Comparison of ENCODE assay signal across 10 cellular contexts in the genomic region with DNA sequence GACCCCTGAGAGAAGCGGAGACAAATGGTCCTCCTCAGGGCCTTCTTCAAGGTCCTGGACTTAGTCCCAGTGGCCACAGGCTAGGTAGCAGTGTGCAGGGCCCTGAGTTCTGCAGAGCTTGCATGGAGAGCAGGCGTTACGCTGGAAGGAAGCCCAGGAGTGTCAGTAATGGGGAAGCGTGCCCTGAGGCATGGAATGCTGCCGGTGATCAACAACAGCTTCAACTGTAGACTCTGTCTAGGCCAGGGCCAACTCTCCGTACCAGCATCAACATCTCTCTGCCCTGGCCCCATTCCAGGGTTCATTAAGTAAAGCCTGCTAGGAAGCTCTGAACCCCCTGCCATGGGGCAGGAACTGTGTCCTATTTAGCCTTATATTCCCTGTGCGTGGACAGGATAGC. TPM values are rescaled to one million over a fixed set of nuclear protein-coding genes. Genes with fewer than 3 reads are reported as not detected.
DNase-seq lines count a peak whose midpoint lies in the region; ATAC-seq and TF ChIP-seq lines count a peak whose summit lies in the region.
"Had no signal": no experiment of that assay in that cellular context is flagged by ENCODE, and none has a peak within 500 bp of the region (broad histone marks: within the 10 kb centered on the region; RNA-seq: fewer than 3 reads in every experiment).

No MANE protein-coding gene starts in this region.

- TF ChIP-seq CTCF in H9 (conservative IDR thresholded peaks at IDR 0.05), result no peak

- H3K36me3 ChIP-seq in CD8-positive, alpha-beta memory T cell (ENCODE audit: insufficient read depth, low read length), result no peaks in the 10 kb centered on the region

- H4K5ac ChIP-seq in H9 (ENCODE audit: insufficient read length, low read depth, low read length), result no peak overlapping the region

- CTCF ChIA-PET in CD8-positive, alpha-beta memory T cell (lab: Charles Lee), result no interaction called here

- no peak overlapping the region for H3K9ac ChIP-seq in H9 (ENCODE audit: extremely low read depth, insufficient read length, low read length)

- H3K4ac ChIP-seq in H9 (ENCODE audit: low read depth, low read length), result no peak overlapping the region

- peaks cover 17% of the 10 kb centered on the region for H3K23me2 ChIP-seq in H9 (ENCODE audit: insufficient read length, low read depth, low read length, poor library complexity, severe bottlenecking)

- H2BK15ac ChIP-seq in H9 (ENCODE audit: low read depth, low read length), result no peak overlapping the region; the same call in 1 of the 2 replicates

- H3K27me3 ChIP-seq in H9 (ENCODE audit: insufficient read depth, low read length), result peaks cover 11% of the 10 kb centered on the region; the same call in 1 of the 2 replicates
- peaks cover 16% of the 10 kb centered on the region for H3K27me3 ChIP-seq in CD8-positive, alpha-beta memory T cell (ENCODE audit: insufficient read depth, low read length, poor library complexity, severe bottlenecking)

- peaks cover 21 to 25% of the 10 kb centered on the region in 2 experiments for H3K4me1 Mint-ChIP-seq in H9
- peaks cover 18 to 20% of the 10 kb centered on the region in 2 donors for H3K4me1 Mint-ChIP-seq in stimulated activated naive B cell treated with anti-CD40 and anti-IgM and Interleukin-4, amounts not matched to agents 10 μg/mL and 1 μg/mL and 100 μg/mL, for 72 hours
- H3K4me1 Mint-ChIP-seq in CD8-positive, alpha-beta memory T cell, result peaks cover 12 to 16% (median 15%) of the 10 kb centered on the region in 3 donors

- H3K36me3 Mint-ChIP-seq in H9 (ENCODE audit: insufficient read depth in 1 of 3, low read depth in 3 of 3), result peaks cover 5 to 11% (median 8%) of the 10 kb centered on the region in 3 experiments; a peak in 5 of 7 replicates
- H3K36me3 Mint-ChIP-seq in stimulated activated naive B cell treated with anti-CD40 and anti-IgM and Interleukin-4, amounts not matched to agents 10 μg/mL and 1 μg/mL and 100 μg/mL, for 72 hours, result peaks cover 0 to 7% of the 10 kb centered on the region in 2 donors
- peaks cover 0 to 6% (median 0%) of the 10 kb centered on the region in 3 donors for H3K36me3 Mint-ChIP-seq in CD8-positive, alpha-beta memory T cell

- no peaks in the 10 kb centered on the region for H3K79me1 ChIP-seq in H9 (ENCODE audit: insufficient read depth, low read depth, low read length, poor library complexity, severe bottlenecking)

- no peak overlapping the region for H2BK12ac ChIP-seq in H9 (ENCODE audit: insufficient read length, low read depth, low read length)

- no peaks in the 10 kb centered on the region for H3K4me1 ChIP-seq in H9 (ENCODE audit: insufficient read depth, low read length)
- H3K4me1 ChIP-seq in CD8-positive, alpha-beta memory T cell (ENCODE audit: insufficient read depth, low read length), result peaks cover 13% of the 10 kb centered on the region

- DNase-seq in H9 (peak; percentile 64), astrocyte of the hippocampus (ENCODE audit: low read depth, low spot score) (peak; percentile 71), COR-L47 (lab: John Stamatoyannopoulos, UW) (no peak), SW480 (ENCODE audit: low spot score) (no peak), ACHN (no peak)
- DNase-seq in stimulated activated naive B cell treated with anti-CD40 and anti-IgM and Interleukin-4, amounts not matched to agents 10 μg/mL and 1 μg/mL and 100 μg/mL, for 72 hours, result no peak
- no peak for DNase-seq in CD8-positive, alpha-beta memory T cell
- DNase-seq: NCI-H2171 treated with DMSO at 0.1 percent for 48 hours had no signal

- peak overlapping the region; percentile 76 to 78 for H3K4me3 Mint-ChIP-seq in H9
- H3K4me3 Mint-ChIP-seq in stimulated activated naive B cell treated with anti-CD40 and anti-IgM and Interleukin-4, amounts not matched to agents 10 μg/mL and 1 μg/mL and 100 μg/mL, for 72 hours, result peak overlapping the region in 1 of 2 donors; percentile 33
- no peak overlapping the region for H3K4me3 Mint-ChIP-seq in CD8-positive, alpha-beta memory T cell

- H3K27ac ChIP-seq in H9 (ENCODE audit: insufficient read length, low read depth, low read length), result no peak overlapping the region
- no peak overlapping the region for H3K27ac ChIP-seq in CD8-positive, alpha-beta memory T cell (ENCODE audit: low read depth, low read length)

- no peak overlapping the region for H2BK5ac ChIP-seq in H9 (ENCODE audit: insufficient read length, low read length)

- no CpG with 5 or more reads among the region's 7 CpGs for WGBS in H9 (ENCODE audit: extremely low coverage, insufficient read length, low lambda C conversion rate)

- peaks cover 52% of the 10 kb centered on the region for H3K27me3 Mint-ChIP-seq in H9 (ENCODE audit: low read depth)
- peaks cover 46 to 53% of the 10 kb centered on the region in 2 donors for H3K27me3 Mint-ChIP-seq in stimulated activated naive B cell treated with anti-CD40 and anti-IgM and Interleukin-4, amounts not matched to agents 10 μg/mL and 1 μg/mL and 100 μg/mL, for 72 hours
- peaks cover 25 to 46% of the 10 kb centered on the region in 2 donors for H3K27me3 Mint-ChIP-seq in CD8-positive, alpha-beta memory T cell

- H3K79me2 ChIP-seq in H9 (ENCODE audit: insufficient read depth, low read length), result no peaks in the 10 kb centered on the region

- no peak overlapping the region for H3K18ac ChIP-seq in H9 (ENCODE audit: insufficient read length, low read depth, low read length)

- H3K4me3 ChIP-seq in iPS-18c (ENCODE audit: insufficient read depth, low read depth, low read length), result peak overlapping the region; percentile 65; the same call in 1 of the 2 replicates
- no peak overlapping the region for H3K4me3 ChIP-seq in CD8-positive, alpha-beta memory T cell (ENCODE audit: low read length)

- H3K56ac ChIP-seq in H9 (ENCODE audit: insufficient read length, low read depth, low read length), result no peak overlapping the region

- no peak overlapping the region for H4K91ac ChIP-seq in H9 (ENCODE audit: insufficient read length, low read depth, low read length)

- H4K20me1 ChIP-seq in H9 (ENCODE audit: control insufficient read depth, insufficient read depth, insufficient read length), result no peaks in the 10 kb centered on the region

- ATAC-seq in stimulated activated naive B cell treated with anti-CD40 and anti-IgM and Interleukin-4, amounts not matched to agents 10 μg/mL and 1 μg/mL and 100 μg/mL, for 72 hours (replicated peaks), result no peak

- H3K23ac ChIP-seq in H9 (ENCODE audit: insufficient read length, low read depth, low read length), result no peak overlapping the region

- peak overlapping the region; percentile 53 for H2AFZ ChIP-seq in H9 (ENCODE audit: low read length)

- no peak overlapping the region for H4K8ac ChIP-seq in H9 (replicated peaks; ENCODE audit: insufficient read length, low read depth, low read length)

- H3K14ac ChIP-seq in H9 (ENCODE audit: insufficient read depth, low read length), result no peak overlapping the region

- H2BK20ac ChIP-seq in H9 (ENCODE audit: low read depth, low read length, poor library complexity, severe bottlenecking), result no peak overlapping the region

- H3K4me2 ChIP-seq in H9 (ENCODE audit: insufficient read depth, insufficient read length, low read length), result peak overlapping the region; percentile 75

- in situ Hi-C loops in ACHN (cut with HindIII; ENCODE audit: low pct_ligation_motif_present, low pct_unique_long_range_greater_than_20kb, low sequenced_read_pairs), result no loop called here

- H3K9me3 ChIP-seq in H9 (ENCODE audit: control insufficient read depth, low read depth, low read length) (no peaks in the 10 kb centered on the region), iPS-18c (ENCODE audit: control insufficient read depth, insufficient read depth, low read length) (peaks cover 5% of the 10 kb centered on the region)
- no peaks in the 10 kb centered on the region for H3K9me3 ChIP-seq in CD8-positive, alpha-beta memory T cell (ENCODE audit: low read length)

- H2BK120ac ChIP-seq in H9 (ENCODE audit: low read depth, low read length, poor library complexity, severe bottlenecking), result no peak overlapping the region

- peak overlapping the region in 1 of 3 experiments; percentile 8; a peak in 1 of 7 replicates for H3K27ac Mint-ChIP-seq in H9
- H3K27ac Mint-ChIP-seq in stimulated activated naive B cell treated with anti-CD40 and anti-IgM and Interleukin-4, amounts not matched to agents 10 μg/mL and 1 μg/mL and 100 μg/mL, for 72 hours, result peak overlapping the region; percentile 68
- H3K27ac Mint-ChIP-seq in CD8-positive, alpha-beta memory T cell, result peak overlapping the region in 1 of 8 donors; percentile 20
- H3K27ac Mint-ChIP-seq: activated T-helper 2 cell treated with anti-CD3 and anti-CD28 coated beads, Interferon-gamma antibody, Interleukin-2, Interleukin-4, amounts not matched to agents 10 μg/mL and 5 μg/mL and 100 μg/mL, durations not matched to agents 14 hours and 24 hours and 36 hours had no signal

- H2AK5ac ChIP-seq in H9 (ENCODE audit: insufficient read length, low read length), result no peak overlapping the region

- POLR2A ChIA-PET in CD8-positive, alpha-beta memory T cell (lab: Charles Lee), result no interaction called here

- no peak overlapping the region for H3T11ph ChIP-seq in H9 (ENCODE audit: low read length)

- H3K9me3 Mint-ChIP-seq in H9, result peaks cover 7% of the 10 kb centered on the region in 2 experiments
- peaks cover 5% of the 10 kb centered on the region in 2 donors for H3K9me3 Mint-ChIP-seq in stimulated activated naive B cell treated with anti-CD40 and anti-IgM and Interleukin-4, amounts not matched to agents 10 μg/mL and 1 μg/mL and 100 μg/mL, for 72 hours
- peaks cover 0 to 5% (median 2%) of the 10 kb centered on the region in 5 donors for H3K9me3 Mint-ChIP-seq in CD8-positive, alpha-beta memory T cell

RNA-seq across cellular contexts. Expression of a gene that starts 0.6 kb away (rescaled TPM):
- total RNA-seq in H9 (2021), result 10.1 and 11.2 TPM in 2 replicates
- total RNA-seq in CD8-positive, alpha-beta memory T cell, result 1 to 10 TPM; 4.4 to 5.8 TPM
- polyA plus RNA-seq in CD8-positive, alpha-beta memory T cell, result 3.1 TPM

RNA-seq across cellular contexts. Expression of a gene that starts 14.0 kb away (rescaled TPM):
- 31.5 and 32.1 TPM in 2 replicates for total RNA-seq in H9 (2021)
- 10 to 100 TPM; 79.1 to 81.6 TPM for total RNA-seq in CD8-positive, alpha-beta memory T cell
- polyA plus RNA-seq in CD8-positive, alpha-beta memory T cell, result 152 TPM

RNA-seq across cellular contexts. Expression of a gene that starts 23.6 kb away (rescaled TPM):
- total RNA-seq in H9 (2021), result 151 and 153 TPM in 2 replicates
- 10 to 100 TPM; 45.4 to 51.4 TPM for total RNA-seq in CD8-positive, alpha-beta memory T cell
- 62.4 TPM for polyA plus RNA-seq in CD8-positive, alpha-beta memory T cell

RNA-seq across cellular contexts. Expression of a gene that starts 25.4 kb away (rescaled TPM):
- not detected in 2 replicates for total RNA-seq in H9 (2021)
- total RNA-seq in CD8-positive, alpha-beta memory T cell, result not detected
- polyA plus RNA-seq in CD8-positive, alpha-beta memory T cell, result not detected
- total RNA-seq: activated T-helper 2 cell treated with anti-CD3 and anti-CD28 coated beads, Interferon-gamma antibody, Interleukin-2, Interleukin-4, amounts not matched to agents 10 μg/mL and 5 μg/mL and 100 μg/mL, durations not matched to agents 14 hours and 24 hours and 36 hours had no signal

RNA-seq across cellular contexts. Expression of a gene that starts 27.3 kb away (rescaled TPM):
- total RNA-seq in H9 (2021), result 70.2 and 70.5 TPM in 2 replicates
- total RNA-seq in CD8-positive, alpha-beta memory T cell, result 1 to 10 TPM; 5.6 to 6.6 TPM
- 0.06 TPM for polyA plus RNA-seq in CD8-positive, alpha-beta memory T cell

Comparison
In these comparisons a context has a peak if more than half of its experiments do, and no peak if none do; other contexts are left out.
1. DNase-seq: peak in H9 (single experiment) and astrocyte of the hippocampus (single experiment); none in stimulated activated naive B cell treated with anti-CD40 and anti-IgM and Interleukin-4, amounts not matched to agents 10 μg/mL and 1 μg/mL and 100 μg/mL, for 72 hours (single experiment), COR-L47 (single experiment), CD8-positive, alpha-beta memory T cell (0 of 5), SW480 (single experiment) and ACHN (single experiment).
2. H3K4me3 Mint-ChIP-seq: peak in H9 (2 of 2); none in CD8-positive, alpha-beta memory T cell (0 of 7).